In genomic region chr1:6440198-6441126, GRCh38 we compare ENCODE assay signal across 8 cellular contexts. TPM values are rescaled to one million over a fixed set of nuclear protein-coding genes. Genes with fewer than 3 reads are reported as not detected.
A peak's percentile ranks its signal among the peaks of the same experiment; 100 is the strongest.
DNase-seq lines count a peak whose midpoint lies in the region; ATAC-seq and TF ChIP-seq lines count a peak whose summit lies in the region.

No MANE protein-coding gene starts in this region.

- peak; percentile 25; the same call in 1 of the 2 replicates for TF ChIP-seq CTCF in SK-N-SH (IDR thresholded peaks at IDR 0.05)

- H3K36me3 ChIP-seq in SK-N-SH (replicated peaks in 1 of 2; ENCODE audit: control insufficient read depth in 1 of 2, insufficient read depth in 2 of 2, low read length in 1 of 2): no peaks in the 10 kb centered on the region

- no peaks in the 10 kb centered on the region for H3K9me3 Mint-ChIP-seq in activated naive CD4-positive, alpha-beta T cell treated with anti-CD3 and anti-CD28 coated beads, Interleukin-2, amount 50 U/mL, for 72 hours

- no peak for TF ChIP-seq RAD21 in SK-N-SH (IDR thresholded peaks at IDR 0.05; ENCODE audit: low read length)

- peak; percentile 56 for DNase-seq in AG08395 (ENCODE audit: low spot score)
- peak; percentile 35 for DNase-seq in H4 (ENCODE audit: low spot score)
- DNase-seq in SK-N-SH: peak; percentile 87
- DNase-seq in activated naive CD4-positive, alpha-beta T cell treated with anti-CD3 and anti-CD28 coated beads, Interleukin-2, amount 50 U/mL, for 72 hours (ENCODE audit: low spot score in 2 of 2): peak in 1 of 2 donors; percentile 73
- DNase-seq in iPS-NIHi7 (ENCODE audit: extremely low spot score): peak; percentile 71
- peak; percentile 47 for DNase-seq in stimulated activated CD8-positive, alpha-beta memory T cell treated with anti-CD3 and anti-CD28 coated beads, Interleukin-15, amount 100 ng/mL, for 24 hours (ENCODE audit: low read depth)
- no peak for DNase-seq in NAMALWA (ENCODE audit: low spot score)

- no peak overlapping the region for H3K9ac ChIP-seq in SK-N-SH

- POLR2A ChIA-PET in SK-N-SH (lab: Yijun Ruan, JAX): no interaction called here

- WGBS in SK-N-SH (ENCODE audit: low lambda C conversion rate): 18% methylated on average over 29 of the region's 101 CpGs

- H3K9me2 ChIP-seq in SK-N-SH: no peaks in the 10 kb centered on the region

- H3K4me2 ChIP-seq in SK-N-SH: no peak overlapping the region

- no peaks in the 10 kb centered on the region for H3K9me3 ChIP-seq in SK-N-SH

- H2AFZ ChIP-seq in SK-N-SH (ENCODE audit: low read depth): no peak overlapping the region

- H3F3A ChIP-seq in SK-N-SH (replicated peaks; ENCODE audit: insufficient read depth): peaks cover 8% of the 10 kb centered on the region

- ATAC-seq in activated naive CD4-positive, alpha-beta T cell treated with anti-CD3 and anti-CD28 coated beads, Interleukin-2, amount 50 U/mL, for 72 hours: peak; percentile 87 to 90
- ATAC-seq in GM21717 (IDR thresholded peaks at IDR 0.05; ENCODE audit: unreplicated experiment): no peak

- H3K36me3 Mint-ChIP-seq in activated naive CD4-positive, alpha-beta T cell treated with anti-CD3 and anti-CD28 coated beads, Interleukin-2, amount 50 U/mL, for 72 hours: no peaks in the 10 kb centered on the region

- H3K4me3 ChIP-seq in SK-N-SH (ENCODE audit: low read depth in 2 of 2, low read length in 1 of 2): peak overlapping the region in 1 of 2 experiments; percentile 31; a peak in 1 of 4 replicates

- no peak overlapping the region for H3K27ac ChIP-seq in SK-N-SH (ENCODE audit: low read depth in 2 of 2, low read length in 1 of 2)

- no peaks in the 10 kb centered on the region; a peak in 1 of 4 replicates for H3K4me1 ChIP-seq in SK-N-SH (ENCODE audit: control insufficient read depth in 1 of 2, insufficient read depth in 2 of 2, low read depth in 1 of 2, low read length in 1 of 2)

- TF ChIP-seq EP300 in SK-N-SH (IDR thresholded peaks at IDR 0.05; ENCODE audit: borderline replicate concordance in 1 of 2, low read depth in 1 of 2, low read length in 1 of 2): no peak

- no peak overlapping the region for H3K27ac Mint-ChIP-seq in activated naive CD4-positive, alpha-beta T cell treated with anti-CD3 and anti-CD28 coated beads, Interleukin-2, amount 50 U/mL, for 72 hours

- no peaks in the 10 kb centered on the region for H3K79me2 ChIP-seq in SK-N-SH (ENCODE audit: insufficient read depth)

- H4K20me1 ChIP-seq in SK-N-SH (ENCODE audit: insufficient read depth): no peaks in the 10 kb centered on the region

- CTCF ChIA-PET in SK-N-SH (lab: Yijun Ruan, JAX): interaction anchor here (0.7 to 13.6 kb wide), 20 partner anchors 9 to 206 kb away, joined by 3 to 290 read pairs (median 5); partner anchors contain the start of genes ESPN, GPR153, HES2 and HES3

- no peaks in the 10 kb centered on the region for H3K27me3 ChIP-seq in SK-N-SH (ENCODE audit: insufficient read depth)

TF ChIP-seq in SK-N-SH, 30 proteins besides CTCF, POLR2A, EP300 and RAD21:
- no peak for TF ChIP-seq NFIC (IDR thresholded peaks at IDR 0.05; ENCODE audit: borderline replicate concordance)
- no peak for TF ChIP-seq POLR2AphosphoS5 (IDR thresholded peaks at IDR 0.05; ENCODE audit: low read depth, low read length)
- no peak for TF ChIP-seq CHD2 (IDR thresholded peaks at IDR 0.05; ENCODE audit: low read length, partially characterized antibody)
- TF ChIP-seq TEAD4 (IDR thresholded peaks at IDR 0.05; ENCODE audit: borderline replicate concordance, insufficient read depth): no peak
- no peak for TF ChIP-seq TAF1 (IDR thresholded peaks at IDR 0.05; ENCODE audit: borderline replicate concordance, low read depth, low read length)
- no peak for TF ChIP-seq ZBTB33 (IDR thresholded peaks at IDR 0.05; ENCODE audit: borderline replicate concordance, low read depth)
- TF ChIP-seq, protein P1, sequence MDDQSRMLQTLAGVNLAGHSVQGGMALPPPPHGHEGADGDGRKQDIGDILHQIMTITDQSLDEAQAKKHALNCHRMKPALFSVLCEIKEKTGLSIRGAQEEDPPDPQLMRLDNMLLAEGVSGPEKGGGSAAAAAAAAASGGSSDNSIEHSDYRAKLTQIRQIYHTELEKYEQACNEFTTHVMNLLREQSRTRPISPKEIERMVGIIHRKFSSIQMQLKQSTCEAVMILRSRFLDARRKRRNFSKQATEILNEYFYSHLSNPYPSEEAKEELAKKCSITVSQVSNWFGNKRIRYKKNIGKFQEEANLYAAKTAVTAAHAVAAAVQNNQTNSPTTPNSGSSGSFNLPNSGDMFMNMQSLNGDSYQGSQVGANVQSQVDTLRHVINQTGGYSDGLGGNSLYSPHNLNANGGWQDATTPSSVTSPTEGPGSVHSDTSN (IDR thresholded peaks at IDR 0.05): no peak
- no peak for TF ChIP-seq USF2 (IDR thresholded peaks at IDR 0.05; ENCODE audit: borderline replicate concordance, low read depth, low read length)
- TF ChIP-seq GABPA (IDR thresholded peaks at IDR 0.05; ENCODE audit: low read depth): no peak
- TF ChIP-seq, protein P2, sequence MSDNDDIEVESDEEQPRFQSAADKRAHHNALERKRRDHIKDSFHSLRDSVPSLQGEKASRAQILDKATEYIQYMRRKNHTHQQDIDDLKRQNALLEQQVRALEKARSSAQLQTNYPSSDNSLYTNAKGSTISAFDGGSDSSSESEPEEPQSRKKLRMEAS (IDR thresholded peaks at IDR 0.05; ENCODE audit: low read depth): no peak
- TF ChIP-seq SMC3 (IDR thresholded peaks at IDR 0.05; ENCODE audit: low read depth, low read length): no peak
- TF ChIP-seq RXRA (IDR thresholded peaks at IDR 0.05; ENCODE audit: borderline replicate concordance, low read depth): no peak
- no peak for TF ChIP-seq TCF12 (IDR thresholded peaks at IDR 0.05)
- no peak for TF ChIP-seq FOXJ3 (CRISPR knock-in tag; IDR thresholded peaks at IDR 0.05)
- TF ChIP-seq MEF2A (IDR thresholded peaks at IDR 0.05; ENCODE audit: borderline replicate concordance, low read depth): no peak
- no peak for TF ChIP-seq EZH2phosphoT487 (IDR thresholded peaks at IDR 0.05; ENCODE audit: borderline replicate concordance, low read depth)
TF ChIP-seq in SK-N-SH: peak in this region for 0.

RNA-seq across cellular contexts. Expression of gene ESPN, which starts 15.9 kb away (rescaled TPM):
- not detected in 2 replicates for total RNA-seq in H4 (2014; rRNA removed; shearing (Covaris generic))
- polyA plus RNA-seq in SK-N-SH (2012; rRNA removed): 0.13 and 0.33 TPM in 2 replicates
- polyA plus RNA-seq in SK-N-SH (2012; cell fraction: cytosol; rRNA removed): 0.04 and 0.06 TPM in 2 replicates
- 0.38 and 0.50 TPM in 2 replicates for polyA plus RNA-seq in SK-N-SH (2012; cell fraction: nucleus; rRNA removed)
- total RNA-seq in activated naive CD4-positive, alpha-beta T cell treated with anti-CD3 and anti-CD28 coated beads, Interleukin-2, amount 50 U/mL, for 72 hours: 1 to 10 TPM in 1 of 2 donors, under 1 TPM in 1; 0.89 to 1.9 TPM

RNA-seq across cellular contexts. Expression of gene HES2, which starts 20.7 kb away (rescaled TPM):
- not detected in 2 replicates for total RNA-seq in H4 (2014; rRNA removed; shearing (Covaris generic))
- 0.03 TPM in 2 replicates for polyA plus RNA-seq in SK-N-SH (2012; rRNA removed)
- polyA plus RNA-seq in SK-N-SH (2012; cell fraction: cytosol; rRNA removed): 0.06 and 0.09 TPM in 2 replicates
- polyA plus RNA-seq in SK-N-SH (2012; cell fraction: nucleus; rRNA removed): 0.10 and 0.11 TPM in 2 replicates
- 1 to 10 TPM in 1 of 2 donors, under 1 TPM in 1; 0.35 to 1.1 TPM for total RNA-seq in activated naive CD4-positive, alpha-beta T cell treated with anti-CD3 and anti-CD28 coated beads, Interleukin-2, amount 50 U/mL, for 72 hours

RNA-seq across cellular contexts. Expression of gene TNFRSF25, which starts 25.5 kb away (rescaled TPM):
- total RNA-seq in H4 (2014; rRNA removed; shearing (Covaris generic)): 0.10 and 0.81 TPM in 2 replicates
- 20.8 TPM in 2 replicates for polyA plus RNA-seq in SK-N-SH (2012; rRNA removed)
- 2.6 and 5.2 TPM in 2 replicates for polyA plus RNA-seq in SK-N-SH (2012; cell fraction: cytosol; rRNA removed)
- polyA plus RNA-seq in SK-N-SH (2012; cell fraction: nucleus; rRNA removed): 170 and 223 TPM in 2 replicates
- total RNA-seq in activated naive CD4-positive, alpha-beta T cell treated with anti-CD3 and anti-CD28 coated beads, Interleukin-2, amount 50 U/mL, for 72 hours: 10 to 100 TPM; 68.0 to 88.5 TPM

RNA-seq across cellular contexts. Expression of gene ACOT7, which starts 46.9 kb away (rescaled TPM):
- total RNA-seq in H4 (2014; rRNA removed; shearing (Covaris generic)): 50.6 and 56.0 TPM in 2 replicates
- 225 and 289 TPM in 2 replicates for polyA plus RNA-seq in SK-N-SH (2012; rRNA removed)
- 134 and 197 TPM in 2 replicates for polyA plus RNA-seq in SK-N-SH (2012; cell fraction: cytosol; rRNA removed)
- 168 and 199 TPM in 2 replicates for polyA plus RNA-seq in SK-N-SH (2012; cell fraction: nucleus; rRNA removed)
- total RNA-seq in activated naive CD4-positive, alpha-beta T cell treated with anti-CD3 and anti-CD28 coated beads, Interleukin-2, amount 50 U/mL, for 72 hours: 10 to 100 TPM; 46.0 to 75.8 TPM

RNA-seq across cellular contexts. Expression of gene PLEKHG5, which starts 51.0 kb away (rescaled TPM):
- 1.3 and 1.6 TPM in 2 replicates for total RNA-seq in H4 (2014; rRNA removed; shearing (Covaris generic))
- 14.7 and 14.9 TPM in 2 replicates for polyA plus RNA-seq in SK-N-SH (2012; rRNA removed)
- 3.4 and 5.7 TPM in 2 replicates for polyA plus RNA-seq in SK-N-SH (2012; cell fraction: cytosol; rRNA removed)
- polyA plus RNA-seq in SK-N-SH (2012; cell fraction: nucleus; rRNA removed): 86.5 and 98.6 TPM in 2 replicates
- total RNA-seq in activated naive CD4-positive, alpha-beta T cell treated with anti-CD3 and anti-CD28 coated beads, Interleukin-2, amount 50 U/mL, for 72 hours: 1 to 10 TPM; 2.8 to 3.9 TPM

Comparison
In these comparisons a context has a peak if more than half of its experiments do, and no peak if none do; other contexts are left out.
1. RNA of gene TNFRSF25, which starts 25.5 kb away (total RNA-seq): 68.0 to 88.5 TPM in activated naive CD4-positive, alpha-beta T cell treated with anti-CD3 and anti-CD28 coated beads, Interleukin-2, amount 50 U/mL, for 72 hours; 0.10 to 0.81 TPM in H4; every median in the first group is over 10 times any median in the second.